Comparison of ENCODE assay signal across 8 cellular contexts in genomic region chr20:1225729-1226313, GRCh38. TPM values are rescaled to one million over a fixed set of nuclear protein-coding genes. Genes with fewer than 3 reads are reported as not detected.
DNase-seq lines count a peak whose midpoint lies in the region; ATAC-seq and TF ChIP-seq lines count a peak whose summit lies in the region.

TSS of gene RAD21L1 (plus strand) at chr20:1226044. CDS start at chr20:1228454, 2,410 bp downstream.

- H3K27me3 Mint-ChIP-seq in Caco-2 (ENCODE audit: insufficient read depth, unreplicated experiment), result peaks cover 17% of the 10 kb centered on the region

- H3K4me3 ChIP-seq in Caco-2 (ENCODE audit: low read depth, low read length) (peak within 1 kb of the TSS; percentile 67), HL-60 (replicated peaks; ENCODE audit: insufficient read depth, low read length) (peak within 1 kb of the TSS; percentile 43), right atrium auricular region (peak within 1 kb of the TSS; percentile 65 to 82), psoas muscle (peak within 1 kb of the TSS; percentile 71)

- H3K27me3 ChIP-seq in Caco-2 (replicated peaks; ENCODE audit: control insufficient read depth, insufficient read depth, low read length), result no peaks in the 10 kb centered on the region
- H3K27me3 ChIP-seq in HL-60 (ENCODE audit: insufficient read depth, poor library complexity, severe bottlenecking), result peaks cover 30% of the 10 kb centered on the region
- no peaks in the 10 kb centered on the region for H3K27me3 ChIP-seq in right atrium auricular region
- peaks cover 0 to 47% (median 0%) of the 10 kb centered on the region in 3 donors for H3K27me3 ChIP-seq in psoas muscle (ENCODE audit: insufficient read depth in 3 of 3, low read length in 2 of 3)

- ATAC-seq in psoas muscle, result peak; percentile 94 to 97 (median 96)
- no peak for ATAC-seq in HG03439 (IDR thresholded peaks at IDR 0.05; ENCODE audit: unreplicated experiment)

- H3K9me3 Mint-ChIP-seq in Caco-2 (ENCODE audit: unreplicated experiment), result no peaks in the 10 kb centered on the region

- 2% methylated on average over 29 to 66 of the region's 66 CpGs for WGBS in psoas muscle, 3 donors

- POLR2A ChIA-PET in Caco-2 (lab: Charles Lee), result interaction anchor here (0.6 kb wide), 1 partner anchor 100 kb away, joined by 3 read pairs; no protein-coding TSS in a partner anchor

- intact Hi-C loops in Caco-2 (cut with micrococcal nuclease; ENCODE audit: unreplicated experiment) (loop anchor here (2.0 kb wide), 1 partner anchor 43 kb away; no protein-coding TSS in a partner anchor), psoas muscle (cut with DNase I) (no loop called here)

- H3K27ac ChIP-seq in HL-60 (replicated peaks) (no peak within 1 kb of the TSS), angular gyrus (ENCODE audit: low read depth, low read length) (peak within 1 kb of the TSS; percentile 30), right atrium auricular region (peak within 1 kb of the TSS; percentile 33 to 43), psoas muscle (no peak within 1 kb of the TSS)

- no peaks in the 10 kb centered on the region for H3K36me3 ChIP-seq in Caco-2 (ENCODE audit: control insufficient read depth, insufficient read depth, low read length)
- no peaks in the 10 kb centered on the region for H3K36me3 ChIP-seq in right atrium auricular region
- H3K36me3 ChIP-seq in psoas muscle (ENCODE audit: insufficient read depth in 1 of 2, low read depth in 1 of 2), result no peaks in the 10 kb centered on the region

- DNase-seq in Caco-2 (peak; percentile 81 to 93), HL-60 (ENCODE audit: low read depth in 1 of 2, low spot score in 1 of 2) (peak; percentile 20 to 45), T-helper 22 cell (ENCODE audit: low read depth) (peak; percentile 73), right atrium auricular region (ENCODE audit: low spot score) (no peak), psoas muscle (peak; percentile 83 to 86), ureter (ENCODE audit: low spot score) (peak; percentile 77)

- H3K27ac Mint-ChIP-seq in Caco-2 (ENCODE audit: unreplicated experiment), result no peak within 1 kb of the TSS

- no peaks in the 10 kb centered on the region for H3K4me1 Mint-ChIP-seq in Caco-2 (ENCODE audit: low read depth, unreplicated experiment)

- H3K4me1 ChIP-seq in Caco-2, result 0 out of 2 replicates have a peak, but pooled peaks cover 7% of the 10 kb centered on the region
- H3K4me1 ChIP-seq in right atrium auricular region, result peaks cover 0 to 12% of the 10 kb centered on the region in 2 donors
- peaks cover 6% of the 10 kb centered on the region for H3K4me1 ChIP-seq in psoas muscle

- TF ChIP-seq CTCF in Caco-2 (IDR thresholded peaks at IDR 0.05; ENCODE audit: insufficient read depth in 1 of 2, low read depth in 1 of 2, low read length in 1 of 2, severe bottlenecking in 1 of 2, unreplicated experiment in 1 of 2) (no peak), HL-60 (IDR thresholded peaks at IDR 0.05; ENCODE audit: insufficient read depth, low read length) (no peak), right atrium auricular region (IDR thresholded peaks at IDR 0.05) (no peak), psoas muscle (IDR thresholded peaks at IDR 0.05) (no peak)

- peak within 1 kb of the TSS; percentile 80 for H3K4me3 Mint-ChIP-seq in Caco-2 (ENCODE audit: unreplicated experiment)

- CTCF ChIA-PET in Caco-2 (lab: Charles Lee), result interaction anchor here (0.6 to 0.8 kb wide), 2 partner anchors 276 to 278 kb away, joined by 3 read pairs; no protein-coding TSS in a partner anchor

- BruUV-seq in Caco-2 (replicated peaks; lab: Mats Ljungman, UMichigan), result no TSS peak

- H3K9me3 ChIP-seq in Caco-2, result 0 out of 2 replicates have a peak, but pooled peaks cover 2% of the 10 kb centered on the region
- H3K9me3 ChIP-seq in right atrium auricular region, result no peaks in the 10 kb centered on the region
- no peaks in the 10 kb centered on the region for H3K9me3 ChIP-seq in psoas muscle

- no peaks in the 10 kb centered on the region for H3K36me3 Mint-ChIP-seq in Caco-2 (ENCODE audit: insufficient read depth, unreplicated experiment)

RNA-seq across cellular contexts. Expression of gene RAD21L1, which starts in this region (rescaled TPM):
- not detected in 2 replicates for total RNA-seq in Caco-2 (2022)
- not detected for total RNA-seq in right atrium auricular region
- not detected for total RNA-seq in psoas muscle
- polyA plus RNA-seq in psoas muscle, result not detected
- not detected for total RNA-seq in ureter

Comparison
In these comparisons a context has a peak if more than half of its experiments do, and no peak if none do; other contexts are left out.
1. Peak in DNase-seq and H3K4me3 ChIP-seq in Caco-2; RNA of the gene not detected or under 1 TPM.
2. Peak in DNase-seq, ATAC-seq and H3K4me3 ChIP-seq in psoas muscle; RNA of the gene not detected or under 1 TPM.
3. Peak in DNase-seq in ureter; RNA of the gene not detected or under 1 TPM.
4. H3K27ac ChIP-seq: peak in angular gyrus (single experiment) and right atrium auricular region (2 of 2); none in HL-60 (single experiment) and psoas muscle (single experiment).
5. Peak in every context shown above with its lines, with median percentiles within 50 percentile points of each other: H3K4me3 ChIP-seq.